In the genomic region with DNA sequence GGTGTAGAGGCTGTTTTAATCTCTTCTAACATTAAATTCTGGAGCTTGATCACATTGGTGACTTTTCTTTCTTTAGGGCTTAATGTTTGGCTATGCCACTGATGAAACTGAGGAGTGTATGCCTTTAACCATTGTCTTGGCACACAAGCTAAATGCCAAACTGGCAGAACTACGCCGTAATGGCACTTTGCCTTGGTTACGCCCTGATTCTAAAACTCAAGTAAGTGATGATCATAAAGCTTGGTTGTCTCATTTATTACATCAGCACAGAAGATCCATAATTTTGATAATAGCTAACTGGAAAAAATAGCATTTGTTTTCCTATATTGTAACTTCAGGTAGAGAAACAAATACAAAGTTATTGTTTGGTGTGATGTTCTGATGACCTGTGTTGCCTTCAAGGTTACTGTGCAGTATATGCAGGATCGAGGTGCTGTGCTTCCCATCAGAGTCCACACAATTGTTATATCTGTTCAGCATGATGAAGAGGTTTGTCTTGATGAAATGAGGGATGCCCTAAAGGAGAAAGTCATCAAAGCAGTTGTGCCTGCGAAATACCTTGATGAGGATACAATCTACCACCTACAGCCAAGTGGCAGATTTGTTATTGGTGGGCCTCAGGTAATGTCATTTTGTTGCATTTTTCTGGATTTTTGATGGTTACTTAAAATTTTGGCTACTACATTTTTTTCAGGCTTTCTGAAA, we compare ENCODE assay signal across 9 cellular contexts. TPM values are rescaled to one million over a fixed set of nuclear protein-coding genes. Genes with fewer than 3 reads are reported as not detected.
DNase-seq lines count a peak whose midpoint lies in the region; ATAC-seq, FAIRE-seq and TF ChIP-seq lines count a peak whose summit lies in the region.
"Had no signal": no experiment of that assay in that cellular context is flagged by ENCODE, and none has a peak within 500 bp of the region (broad histone marks: within the 10 kb centered on the region; RNA-seq: fewer than 3 reads in every experiment).

No MANE protein-coding gene starts in this region.

- TF ChIP-seq CTCF in GM12865 (IDR thresholded peaks at IDR 0.05; ENCODE audit: insufficient read depth, low read depth, low read length, missing control alignments): no peak
- no peak for TF ChIP-seq CTCF in RWPE2 (IDR thresholded peaks at IDR 0.05; ENCODE audit: poor library complexity, severe bottlenecking)
- TF ChIP-seq CTCF in epithelial cell of esophagus (IDR thresholded peaks at IDR 0.05; ENCODE audit: insufficient read depth, low read depth, low read length, missing control alignments): no peak
- TF ChIP-seq CTCF in psoas muscle (IDR thresholded peaks at IDR 0.05): no peak
- TF ChIP-seq CTCF in D721Med (IDR thresholded peaks at IDR 0.05; ENCODE audit: insufficient read depth, missing control alignments): no peak

- H3K4me3 ChIP-seq in GM12865 (ENCODE audit: low read depth, low read length) (peak overlapping the region; percentile 84), RWPE2 (ENCODE audit: severe bottlenecking) (peak overlapping the region; percentile 97), epithelial cell of esophagus (ENCODE audit: low read length) (peak overlapping the region; percentile 69), psoas muscle (peak overlapping the region; percentile 89)

- H3K9me3 ChIP-seq in RWPE2 (ENCODE audit: severe bottlenecking) (no peaks in the 10 kb centered on the region), psoas muscle (no peaks in the 10 kb centered on the region)

- no peaks in the 10 kb centered on the region for H3K27me3 ChIP-seq in RWPE2 (ENCODE audit: insufficient read depth, poor library complexity, severe bottlenecking)
- no peaks in the 10 kb centered on the region for H3K27me3 ChIP-seq in psoas muscle (ENCODE audit: insufficient read depth in 3 of 3, low read length in 2 of 3)

- FAIRE-seq in D721Med (lab: Jason Lieb, UNC): no peak

- DNase-seq in GM12865 (ENCODE audit: low read depth) (no peak), RWPE2 (ENCODE audit: low spot score) (no peak), epithelial cell of esophagus (ENCODE audit: low read depth) (no peak), psoas muscle (no peak), NCI-H1930 (lab: John Stamatoyannopoulos, UW) (no peak), D721Med (ENCODE audit: insufficient read length, low spot score) (no peak)
- DNase-seq: dermis blood vessel endothelial cell had no signal

- H3K27ac ChIP-seq in RWPE2 (ENCODE audit: poor library complexity, severe bottlenecking) (peak overlapping the region; percentile 86), psoas muscle (peak overlapping the region; percentile 99)

- H3K4me1 ChIP-seq in RWPE2 (ENCODE audit: insufficient read depth, poor library complexity, severe bottlenecking): peaks cover 34% of the 10 kb centered on the region
- peaks cover 54% of the 10 kb centered on the region for H3K4me1 ChIP-seq in psoas muscle

- H3K36me3 ChIP-seq in RWPE2 (ENCODE audit: low read depth) (peaks cover 69% of the 10 kb centered on the region), psoas muscle (ENCODE audit: insufficient read depth in 1 of 2, low read depth in 1 of 2) (peaks cover 15 to 65% of the 10 kb centered on the region in 2 donors)

- WGBS in psoas muscle, 3 donors: 33 to 41% (median 37%) methylated on average over 5 of the region's 5 CpGs

- ATAC-seq in RWPE2 (ENCODE audit: low read depth): no peak
- ATAC-seq in psoas muscle: no peak
- no peak for ATAC-seq in GM18511 (IDR thresholded peaks at IDR 0.05; ENCODE audit: unreplicated experiment)
- no peak for ATAC-seq in HG02970 (IDR thresholded peaks at IDR 0.05; ENCODE audit: low FRiP score, unreplicated experiment)

- intact Hi-C loops in psoas muscle (cut with DNase I): no loop called here

RNA-seq across cellular contexts. Expression of a gene that starts 2.9 kb away (rescaled TPM):
- total RNA-seq in psoas muscle: 100 to 1,000 TPM; 127 to 356 (median 183) TPM
- polyA plus RNA-seq in psoas muscle: 100 to 1,000 TPM in 2 of 3 donors, 10 to 100 TPM in 1; 55.9 to 252 (median 134) TPM

RNA-seq across cellular contexts. Expression of a gene that starts 19.4 kb away (rescaled TPM):
- 10 to 100 TPM; 20.1 to 25.3 (median 22.1) TPM for total RNA-seq in psoas muscle
- polyA plus RNA-seq in psoas muscle: 10 to 100 TPM; 19.0 to 35.6 (median 30.7) TPM

RNA-seq across cellular contexts. Expression of a gene that starts 35.5 kb away (rescaled TPM):
- 10 to 100 TPM; 11.7 to 15.7 (median 12.4) TPM for total RNA-seq in psoas muscle
- polyA plus RNA-seq in psoas muscle: 10 to 100 TPM; 16.6 to 25.4 (median 23.2) TPM

RNA-seq across cellular contexts. Expression of a gene that starts 42.3 kb away (rescaled TPM):
- total RNA-seq in psoas muscle: 10 to 100 TPM; 58.1 to 95.0 (median 83.2) TPM
- polyA plus RNA-seq in psoas muscle: 100 to 1,000 TPM; 106 to 149 (median 128) TPM

RNA-seq across cellular contexts. Expression of a gene that starts 53.6 kb away (rescaled TPM):
- total RNA-seq in psoas muscle: 100 to 1,000 TPM in 1 of 4 donors, 10 to 100 TPM in 3; 84.7 to 107 (median 90.0) TPM
- 100 to 1,000 TPM; 156 to 212 (median 184) TPM for polyA plus RNA-seq in psoas muscle
